ENCODE assay signal across 1 cellular context in the genomic region with DNA sequence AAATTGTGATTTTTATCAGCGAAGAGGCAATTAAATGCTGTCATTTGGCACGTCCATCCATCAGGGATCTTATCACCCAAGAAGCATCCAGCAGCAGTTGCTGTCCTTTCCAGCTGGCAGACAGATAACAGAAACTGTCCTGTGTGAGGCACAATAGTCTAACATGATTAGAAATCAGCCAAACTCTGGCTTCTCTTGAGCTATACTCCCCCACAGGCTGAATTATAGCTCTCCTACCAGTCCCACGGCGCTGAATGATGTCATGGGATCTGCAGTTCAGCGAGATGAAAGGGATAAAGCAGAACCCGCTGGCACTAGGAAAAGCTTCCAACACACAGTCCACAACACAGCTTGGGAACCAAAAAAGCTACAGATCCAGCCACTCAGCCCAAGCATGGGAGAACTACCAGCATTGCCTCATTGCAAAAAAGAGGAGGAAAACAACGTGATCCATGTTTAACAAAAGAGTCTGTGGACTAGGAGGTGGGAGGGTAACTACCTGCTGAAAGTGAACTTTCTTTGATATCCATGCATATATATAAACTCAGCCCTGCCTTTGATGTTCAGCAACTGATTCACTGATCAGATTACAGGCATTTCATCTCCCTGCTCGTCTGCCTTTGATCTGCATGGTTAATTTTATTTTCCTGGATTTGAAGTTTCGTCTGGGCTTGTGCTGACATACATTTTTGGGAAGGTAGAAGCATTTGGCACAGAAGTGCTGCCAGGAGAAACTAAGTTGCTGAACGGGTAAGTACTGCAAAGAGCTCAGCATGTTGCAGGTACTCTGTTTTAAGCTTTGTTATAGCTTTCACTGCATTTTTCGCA.
TF ChIP-seq lines count a peak whose summit lies in the region.

A gene with protein sequence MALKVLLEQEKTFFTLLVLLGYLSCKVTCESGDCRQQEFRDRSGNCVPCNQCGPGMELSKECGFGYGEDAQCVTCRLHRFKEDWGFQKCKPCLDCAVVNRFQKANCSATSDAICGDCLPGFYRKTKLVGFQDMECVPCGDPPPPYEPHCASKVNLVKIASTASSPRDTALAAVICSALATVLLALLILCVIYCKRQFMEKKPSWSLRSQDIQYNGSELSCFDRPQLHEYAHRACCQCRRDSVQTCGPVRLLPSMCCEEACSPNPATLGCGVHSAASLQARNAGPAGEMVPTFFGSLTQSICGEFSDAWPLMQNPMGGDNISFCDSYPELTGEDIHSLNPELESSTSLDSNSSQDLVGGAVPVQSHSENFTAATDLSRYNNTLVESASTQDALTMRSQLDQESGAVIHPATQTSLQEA (plus strand): TSS at position 314 of the 828 bp plus-strand sequence. CDS start 19,772 bp downstream, outside the sequence.

TF ChIP-seq in HepG2, 621 proteins besides CTCF, POLR2A, EP300 and RAD21 (continued from another document):
- TF ChIP-seq ASH2L (IDR thresholded peaks at IDR 0.05; ENCODE audit: insufficient read length, low read depth, low read length): peak; percentile 60
- TF ChIP-seq LCORL (IDR thresholded peaks at IDR 0.05): no peak
- peak; percentile 45; the same call in 1 of the 2 replicates for TF ChIP-seq LCORL (CRISPR knock-in tag; IDR thresholded peaks at IDR 0.05)
- TF ChIP-seq STAG1 (CRISPR knock-in tag; IDR thresholded peaks at IDR 0.05): peak; percentile 6; the same call in 1 of the 2 replicates
TF ChIP-seq in HepG2: peak in this region for 103.
